ENCODE assay signal across 22 cellular contexts in genomic region chr5:17860660-17861315, GRCh38.
DNase-seq lines count a peak whose midpoint lies in the region; ATAC-seq, FAIRE-seq and TF ChIP-seq lines count a peak whose summit lies in the region.
"Had no signal": no experiment of that assay in that cellular context is flagged by ENCODE, and none has a peak within 500 bp of the region (broad histone marks: within the 10 kb centered on the region; RNA-seq: fewer than 3 reads in every experiment).

No MANE protein-coding gene starts in this region.

- peaks cover 12% of the 10 kb centered on the region for H3K4me1 ChIP-seq in A549
- H3K4me1 ChIP-seq: colonic mucosa, heart left ventricle, left ventricle myocardium inferior, neural progenitor cell, prostate gland had no signal

- FAIRE-seq in A549 (lab: Jason Lieb, UNC): peak; percentile 36
- no peak for FAIRE-seq in GM12891 (lab: Jason Lieb, UNC)
- FAIRE-seq: D721Med, K562 had no signal

- ATAC-seq in A549 (peak; percentile 88 to 95), GM18909 (IDR thresholded peaks at IDR 0.05; ENCODE audit: poor library complexity, unreplicated experiment) (no peak)
- ATAC-seq: activated T-helper 17 cell treated with anti-CD3 and anti-CD28 coated beads, Interleukin-2, amount 50 U/mL, for 72 hours; heart left ventricle; K562 had no signal

- DNase-seq in A549 (ENCODE audit: low read depth in 1 of 2, low spot score in 1 of 2): peak; percentile 10 to 60
- peak; percentile 78 for DNase-seq in HS-5 (ENCODE audit: low read depth)
- DNase-seq in amniotic epithelial cell (ENCODE audit: low read depth): peak; percentile 9
- peak; percentile 12 for DNase-seq in fibroblast of mammary gland (ENCODE audit: low read depth)
- no peak for DNase-seq in GM12891 (ENCODE audit: insufficient read length, low spot score)
- no peak for DNase-seq in NCI-H2227 treated with DMSO at 0.1 percent for 48 hours (lab: John Stamatoyannopoulos, UW)
- no peak for DNase-seq in SW 1271 (lab: John Stamatoyannopoulos, UW)
- DNase-seq: colonic mucosa, H7, heart left ventricle, left ventricle myocardium inferior, MM.1S, NCI-H1694, NCI-H2171 treated with DMSO at 0.1 percent for 48 hours, WERI-Rb-1 had no signal

- no peak for TF ChIP-seq EP300 in A549 (IDR thresholded peaks at IDR 0.05)

- POLR2A ChIA-PET in A549 (lab: Yijun Ruan, JAX): no interaction called here

- H3K27ac ChIP-seq in A549: peak overlapping the region; percentile 40 to 72; a peak in 5 of 6 replicates
- H3K27ac ChIP-seq: C4-2B, colonic mucosa, heart left ventricle, left ventricle myocardium inferior, neural progenitor cell, prostate gland, WERI-Rb-1 had no signal

- no peak; a peak in 2 of 5 replicates for TF ChIP-seq RAD21 in A549 (conservative IDR thresholded peaks at IDR 0.05 in 1 of 2, IDR thresholded peaks at IDR 0.05 in 1 of 2)

- TF ChIP-seq CTCF in A549 (IDR thresholded peaks at IDR 0.05) (no peak), fibroblast of mammary gland (conservative IDR thresholded peaks at IDR 0.05; ENCODE audit: control insufficient read depth, insufficient read depth, low read depth, low read length) (no peak)

- CTCF ChIA-PET in A549 (lab: Yijun Ruan, JAX): no interaction called here

- no peak overlapping the region for H3K4me3 ChIP-seq in A549
- H3K4me3 ChIP-seq in fibroblast of mammary gland (ENCODE audit: control insufficient read depth, low read depth, low read length): no peak overlapping the region
- H3K4me3 ChIP-seq: colonic mucosa, heart left ventricle, K562, left ventricle myocardium inferior, neural progenitor cell, prostate gland had no signal

- H3K9me3 ChIP-seq in A549: peaks cover 17% of the 10 kb centered on the region; the same call in 2 of the 3 replicates
- H3K9me3 ChIP-seq: colonic mucosa, prostate gland had no signal

- H3K4me2 ChIP-seq in A549: peak overlapping the region; percentile 59
- H3K4me2 ChIP-seq: neural progenitor cell had no signal

- no peak for TF ChIP-seq POLR2A in A549 (IDR thresholded peaks at IDR 0.05; ENCODE audit: low read length)
- TF ChIP-seq POLR2A in GM12891 (IDR thresholded peaks at IDR 0.05; ENCODE audit: low read depth, low read length): no peak

- WGBS in A549 (ENCODE audit: missing lambda C conversion rate): 43% methylated on average over 2 of the region's 2 CpGs

TF ChIP-seq in A549, 52 proteins besides CTCF, POLR2A, EP300 and RAD21 (continues in another document):
- TF ChIP-seq RARB (CRISPR knock-in tag; IDR thresholded peaks at IDR 0.05) (no peak), CHD2 (IDR thresholded peaks at IDR 0.05; ENCODE audit: low read length, partially characterized antibody) (no peak), GATA3 (IDR thresholded peaks at IDR 0.05; ENCODE audit: borderline replicate concordance) (no peak), CEBPB (IDR thresholded peaks at IDR 0.05) (peak; percentile 44 to 67; a peak in 2 of 4 replicates), ZSCAN20 (CRISPR knock-in tag; IDR thresholded peaks at IDR 0.05) (no peak), MYC (IDR thresholded peaks at IDR 0.05; ENCODE audit: borderline replicate concordance, low read length) (no peak), HEYL (CRISPR knock-in tag; IDR thresholded peaks at IDR 0.05) (no peak), NFE2L2 (conservative IDR thresholded peaks at IDR 0.05; ENCODE audit: low read length) (peak; percentile 55), ELK1 (IDR thresholded peaks at IDR 0.05; ENCODE audit: low read depth, low read length) (no peak), KDM5A (IDR thresholded peaks at IDR 0.05) (no peak), FOSL2 (IDR thresholded peaks at IDR 0.05) (peak; percentile 93), FOSL2 (CRISPR knock-in tag; IDR thresholded peaks at IDR 0.05) (peak; percentile 95), EHF (CRISPR knock-in tag; IDR thresholded peaks at IDR 0.05) (no peak), ZFP36 (IDR thresholded peaks at IDR 0.05; ENCODE audit: borderline replicate concordance, partially characterized antibody) (no peak), HOXB5 (CRISPR knock-in tag; IDR thresholded peaks at IDR 0.05) (no peak)

TF ChIP-seq in GM12891, 5 proteins besides CTCF, POLR2A, EP300 and RAD21:
- TF ChIP-seq POLR2AphosphoS5 (IDR thresholded peaks at IDR 0.05; ENCODE audit: low read depth, low read length) (no peak), POU2F2 (IDR thresholded peaks at IDR 0.05; ENCODE audit: low read depth, low read length) (no peak), PAX5 (IDR thresholded peaks at IDR 0.05; ENCODE audit: insufficient read depth, low read length, severe bottlenecking) (no peak), SPI1 (IDR thresholded peaks at IDR 0.05; ENCODE audit: low read depth, low read length) (no peak)

Comparison
In these comparisons a context has a peak if more than half of its experiments do, and no peak if none do; other contexts are left out.
1. DNase-seq: peak in A549 (2 of 2), HS-5 (single experiment), amniotic epithelial cell (single experiment) and fibroblast of mammary gland (single experiment); none in GM12891 (single experiment), NCI-H2227 treated with DMSO at 0.1 percent for 48 hours (single experiment) and SW 1271 (0 of 2).